Comparison of ENCODE assay signal across 10 cellular contexts in genomic region chr6:71468841-71469750, GRCh38.
DNase-seq lines count a peak whose midpoint lies in the region; ATAC-seq and TF ChIP-seq lines count a peak whose summit lies in the region.
"Had no signal": no experiment of that assay in that cellular context is flagged by ENCODE, and none has a peak within 500 bp of the region (broad histone marks: within the 10 kb centered on the region; RNA-seq: fewer than 3 reads in every experiment).

No MANE protein-coding gene starts in this region.

- no peaks in the 10 kb centered on the region for H3K79me2 ChIP-seq in ACC112 (ENCODE audit: control insufficient read depth, insufficient read depth, low read length, unreplicated experiment)

- peaks cover 26% of the 10 kb centered on the region for H3K9me3 Mint-ChIP-seq in nephron

- ATAC-seq in GM19452 (IDR thresholded peaks at IDR 0.05; ENCODE audit: unreplicated experiment), result no peak
- no peak for ATAC-seq in GM18870 (IDR thresholded peaks at IDR 0.05; ENCODE audit: unreplicated experiment)

- DNase-seq in M059J (ENCODE audit: low read depth), result peak; percentile 99
- DNase-seq in HPDE6-E6E7 (ENCODE audit: extremely low spot score), result no peak
- DNase-seq in globus pallidus (ENCODE audit: low spot score), result no peak
- DNase-seq: activated T-cell treated with anti-CD3 and anti-CD28 coated beads, Interleukin-2, amount 50 U/mL, for 48 hours; CD4-positive, alpha-beta memory T cell had no signal

- H3K27ac ChIP-seq in ACC112 (ENCODE audit: low read depth, low read length) (peak overlapping the region; percentile 86), duodenal mucosa (ENCODE audit: low read depth, low read length) (peak overlapping the region; percentile 13)

- peaks cover 7% of the 10 kb centered on the region for H3K36me3 Mint-ChIP-seq in nephron (ENCODE audit: low read depth)
- H3K36me3 Mint-ChIP-seq: CD4-positive, alpha-beta memory T cell had no signal

- H3K4me3 Mint-ChIP-seq in nephron, result peak overlapping the region in 1 of 3 experiments; percentile 1
- H3K4me3 Mint-ChIP-seq: CD4-positive, alpha-beta memory T cell had no signal

- TF ChIP-seq CTCF in nephron (IDR thresholded peaks at IDR 0.05; ENCODE audit: unreplicated experiment in 3 of 3), result no peak

- no peaks in the 10 kb centered on the region for H3K27me3 ChIP-seq in ACC112 (ENCODE audit: insufficient read depth, low read length)
- no peaks in the 10 kb centered on the region for H3K27me3 ChIP-seq in duodenal mucosa (ENCODE audit: control insufficient read depth in 1 of 2, insufficient read depth in 2 of 2, low read length in 2 of 2)

- H3K27ac Mint-ChIP-seq in nephron, result peak overlapping the region; percentile 25 to 72 (median 48)
- H3K27ac Mint-ChIP-seq: CD4-positive, alpha-beta memory T cell had no signal

- 0 out of 2 replicates have a peak, but pooled peaks cover 2% of the 10 kb centered on the region for H3K36me3 ChIP-seq in ACC112 (ENCODE audit: insufficient read depth, low read length)
- H3K36me3 ChIP-seq in duodenal mucosa (ENCODE audit: control insufficient read depth in 1 of 2, insufficient read depth in 2 of 2, low read length in 2 of 2), result no peaks in the 10 kb centered on the region

- H2AFZ ChIP-seq in ACC112 (ENCODE audit: low read length, unreplicated experiment), result peak overlapping the region; percentile 98

- H3K4me3 ChIP-seq in ACC112 (ENCODE audit: low read depth, low read length) (peak overlapping the region; percentile 57), duodenal mucosa (ENCODE audit: low read depth in 1 of 2, low read length in 2 of 2) (no peak overlapping the region)

- no peaks in the 10 kb centered on the region for H3K27me3 Mint-ChIP-seq in nephron (ENCODE audit: low read depth)

- H3K9me3 ChIP-seq in duodenal mucosa (ENCODE audit: control insufficient read depth in 1 of 2, low read length in 2 of 2), result no peaks in the 10 kb centered on the region

- H3K4me1 ChIP-seq in ACC112 (ENCODE audit: control insufficient read depth, insufficient read depth, low read length, unreplicated experiment), result peaks cover 26% of the 10 kb centered on the region
- no peaks in the 10 kb centered on the region for H3K4me1 ChIP-seq in duodenal mucosa (ENCODE audit: control insufficient read depth in 1 of 2, insufficient read depth in 2 of 2, low read length in 2 of 2)

- peaks cover 17% of the 10 kb centered on the region for H3K4me1 Mint-ChIP-seq in nephron
- H3K4me1 Mint-ChIP-seq: CD4-positive, alpha-beta memory T cell had no signal

- H3K9ac ChIP-seq in duodenal mucosa (ENCODE audit: low read depth in 1 of 2, low read length in 2 of 2), result no peak overlapping the region
